1 cellular context compared by ENCODE assay signal in the genomic region with DNA sequence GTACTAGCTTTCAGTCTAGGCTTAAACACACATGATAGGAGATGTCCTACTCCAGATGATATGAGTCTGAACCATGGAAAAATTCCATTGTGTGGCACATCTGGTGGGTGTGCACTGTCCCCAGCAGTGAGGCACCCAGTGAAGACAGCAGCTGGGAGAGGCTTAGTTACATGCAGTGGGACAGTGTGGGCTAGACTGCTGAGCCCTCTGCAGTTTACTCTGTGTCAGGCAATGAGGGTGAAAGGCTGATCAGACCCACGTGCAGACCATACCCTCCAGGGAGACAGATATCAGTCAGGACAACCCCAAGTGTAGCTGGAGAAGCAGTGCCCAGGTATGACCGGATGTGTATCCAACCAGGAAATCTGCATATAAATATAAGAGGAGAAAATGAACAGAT.
TF ChIP-seq lines count a peak whose summit lies in the region.

No MANE protein-coding gene starts in this region.

TF ChIP-seq in K562, 482 proteins besides CTCF, POLR2A, EP300 and RAD21:
- TF ChIP-seq DNMT1 (IDR thresholded peaks at IDR 0.05) = no peak
- no peak for TF ChIP-seq HDGF (IDR thresholded peaks at IDR 0.05)
- no peak for TF ChIP-seq ZNF184 (CRISPR knock-in tag; IDR thresholded peaks at IDR 0.05)
- TF ChIP-seq, protein P1, sequence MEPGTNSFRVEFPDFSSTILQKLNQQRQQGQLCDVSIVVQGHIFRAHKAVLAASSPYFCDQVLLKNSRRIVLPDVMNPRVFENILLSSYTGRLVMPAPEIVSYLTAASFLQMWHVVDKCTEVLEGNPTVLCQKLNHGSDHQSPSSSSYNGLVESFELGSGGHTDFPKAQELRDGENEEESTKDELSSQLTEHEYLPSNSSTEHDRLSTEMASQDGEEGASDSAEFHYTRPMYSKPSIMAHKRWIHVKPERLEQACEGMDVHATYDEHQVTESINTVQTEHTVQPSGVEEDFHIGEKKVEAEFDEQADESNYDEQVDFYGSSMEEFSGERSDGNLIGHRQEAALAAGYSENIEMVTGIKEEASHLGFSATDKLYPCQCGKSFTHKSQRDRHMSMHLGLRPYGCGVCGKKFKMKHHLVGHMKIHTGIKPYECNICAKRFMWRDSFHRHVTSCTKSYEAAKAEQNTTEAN (CRISPR knock-in tag; IDR thresholded peaks at IDR 0.05) = no peak
- TF ChIP-seq XRCC3 (IDR thresholded peaks at IDR 0.05) = no peak
- TF ChIP-seq ZFPM2 (CRISPR knock-in tag; IDR thresholded peaks at IDR 0.05) = no peak
- TF ChIP-seq GATA2 (CRISPR knock-in tag; IDR thresholded peaks at IDR 0.05) = no peak
TF ChIP-seq in K562: peak in this region for 0.
